ENCODE assay signal across 1 cellular context in the genomic region with DNA sequence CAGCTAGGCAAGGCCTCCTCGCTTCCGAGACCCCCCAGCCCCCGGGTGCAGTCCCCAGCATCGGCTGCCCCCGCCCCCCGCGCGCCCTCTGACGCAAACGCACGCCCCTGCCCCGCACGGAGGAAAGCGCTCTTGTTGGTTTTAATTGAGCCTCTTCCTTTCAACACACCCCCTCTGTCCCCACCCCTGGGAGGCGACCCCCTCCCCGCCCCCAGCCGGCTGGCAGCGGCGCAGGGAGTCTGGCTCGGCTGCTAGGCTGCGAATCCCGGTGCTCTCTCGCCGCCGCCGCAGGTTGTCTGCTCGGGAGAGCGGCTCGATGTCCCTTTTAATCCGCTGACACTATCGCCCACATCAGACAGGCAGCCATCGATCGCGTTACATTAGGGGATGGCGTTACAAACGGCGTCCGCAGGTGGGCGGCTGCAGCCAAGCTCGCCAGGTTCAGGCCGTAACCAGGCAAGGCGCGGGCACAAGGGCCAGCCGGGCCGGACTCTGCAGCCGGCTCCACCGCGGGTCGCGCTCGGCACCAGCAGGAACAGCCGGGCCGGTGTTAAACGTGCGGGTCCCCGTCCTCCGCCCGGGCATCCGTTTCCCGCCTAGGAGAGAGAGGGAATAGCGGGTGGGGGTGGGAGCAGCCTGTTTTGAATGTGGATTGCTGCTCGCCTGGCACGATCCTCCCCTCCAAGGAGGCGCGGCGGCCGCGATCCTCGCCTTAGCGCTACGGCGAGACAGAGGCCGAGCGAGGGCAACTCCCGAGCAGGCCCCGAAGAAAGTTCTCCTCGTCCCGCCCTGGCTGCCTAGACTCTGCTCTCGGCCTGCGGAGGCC.
TF ChIP-seq lines count a peak whose summit lies in the region.

No MANE protein-coding gene starts in this region.

TF ChIP-seq in HepG2, 621 proteins besides CTCF, POLR2A, EP300 and RAD21 (continued from another document and continues in another):
- TF ChIP-seq XRCC5 (optimal IDR thresholded peaks at IDR 0.05; ENCODE audit: low read length) = no peak
- TF ChIP-seq NFKB2 (CRISPR knock-in tag; IDR thresholded peaks at IDR 0.05; ENCODE audit: borderline replicate concordance) = peak; percentile 45; the same call in 1 of the 2 replicates
- TF ChIP-seq PAWR (CRISPR knock-in tag; IDR thresholded peaks at IDR 0.05; ENCODE audit: borderline replicate concordance) = no peak
- no peak for TF ChIP-seq SATB2 (CRISPR knock-in tag; IDR thresholded peaks at IDR 0.05)
- TF ChIP-seq ZNF124 (CRISPR knock-in tag; IDR thresholded peaks at IDR 0.05) = no peak
- no peak for TF ChIP-seq KLF6 (CRISPR knock-in tag; IDR thresholded peaks at IDR 0.05)
- no peak for TF ChIP-seq HNRNPL (IDR thresholded peaks at IDR 0.05; ENCODE audit: low read depth, low read length)
- no peak for TF ChIP-seq AHR (CRISPR knock-in tag; IDR thresholded peaks at IDR 0.05)
- TF ChIP-seq, protein P1, sequence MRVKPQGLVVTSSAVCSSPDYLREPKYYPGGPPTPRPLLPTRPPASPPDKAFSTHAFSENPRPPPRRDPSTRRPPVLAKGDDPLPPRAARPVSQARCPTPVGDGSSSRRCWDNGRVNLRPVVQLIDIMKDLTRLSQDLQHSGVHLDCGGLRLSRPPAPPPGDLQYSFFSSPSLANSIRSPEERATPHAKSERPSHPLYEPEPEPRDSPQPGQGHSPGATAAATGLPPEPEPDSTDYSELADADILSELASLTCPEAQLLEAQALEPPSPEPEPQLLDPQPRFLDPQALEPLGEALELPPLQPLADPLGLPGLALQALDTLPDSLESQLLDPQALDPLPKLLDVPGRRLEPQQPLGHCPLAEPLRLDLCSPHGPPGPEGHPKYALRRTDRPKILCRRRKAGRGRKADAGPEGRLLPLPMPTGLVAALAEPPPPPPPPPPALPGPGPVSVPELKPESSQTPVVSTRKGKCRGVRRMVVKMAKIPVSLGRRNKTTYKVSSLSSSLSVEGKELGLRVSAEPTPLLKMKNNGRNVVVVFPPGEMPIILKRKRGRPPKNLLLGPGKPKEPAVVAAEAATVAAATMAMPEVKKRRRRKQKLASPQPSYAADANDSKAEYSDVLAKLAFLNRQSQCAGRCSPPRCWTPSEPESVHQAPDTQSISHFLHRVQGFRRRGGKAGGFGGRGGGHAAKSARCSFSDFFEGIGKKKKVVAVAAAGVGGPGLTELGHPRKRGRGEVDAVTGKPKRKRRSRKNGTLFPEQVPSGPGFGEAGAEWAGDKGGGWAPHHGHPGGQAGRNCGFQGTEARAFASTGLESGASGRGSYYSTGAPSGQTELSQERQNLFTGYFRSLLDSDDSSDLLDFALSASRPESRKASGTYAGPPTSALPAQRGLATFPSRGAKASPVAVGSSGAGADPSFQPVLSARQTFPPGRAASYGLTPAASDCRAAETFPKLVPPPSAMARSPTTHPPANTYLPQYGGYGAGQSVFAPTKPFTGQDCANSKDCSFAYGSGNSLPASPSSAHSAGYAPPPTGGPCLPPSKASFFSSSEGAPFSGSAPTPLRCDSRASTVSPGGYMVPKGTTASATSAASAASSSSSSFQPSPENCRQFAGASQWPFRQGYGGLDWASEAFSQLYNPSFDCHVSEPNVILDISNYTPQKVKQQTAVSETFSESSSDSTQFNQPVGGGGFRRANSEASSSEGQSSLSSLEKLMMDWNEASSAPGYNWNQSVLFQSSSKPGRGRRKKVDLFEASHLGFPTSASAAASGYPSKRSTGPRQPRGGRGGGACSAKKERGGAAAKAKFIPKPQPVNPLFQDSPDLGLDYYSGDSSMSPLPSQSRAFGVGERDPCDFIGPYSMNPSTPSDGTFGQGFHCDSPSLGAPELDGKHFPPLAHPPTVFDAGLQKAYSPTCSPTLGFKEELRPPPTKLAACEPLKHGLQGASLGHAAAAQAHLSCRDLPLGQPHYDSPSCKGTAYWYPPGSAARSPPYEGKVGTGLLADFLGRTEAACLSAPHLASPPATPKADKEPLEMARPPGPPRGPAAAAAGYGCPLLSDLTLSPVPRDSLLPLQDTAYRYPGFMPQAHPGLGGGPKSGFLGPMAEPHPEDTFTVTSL (CRISPR knock-in tag; IDR thresholded peaks at IDR 0.05; ENCODE audit: borderline replicate concordance) = peak; percentile 80
- TF ChIP-seq ZNF562 (CRISPR knock-in tag; IDR thresholded peaks at IDR 0.05; ENCODE audit: borderline replicate concordance) = no peak
- TF ChIP-seq KMT2A (CRISPR knock-in tag; IDR thresholded peaks at IDR 0.05) = no peak; the same call in none of the 2 replicates
- TF ChIP-seq, protein P2, sequence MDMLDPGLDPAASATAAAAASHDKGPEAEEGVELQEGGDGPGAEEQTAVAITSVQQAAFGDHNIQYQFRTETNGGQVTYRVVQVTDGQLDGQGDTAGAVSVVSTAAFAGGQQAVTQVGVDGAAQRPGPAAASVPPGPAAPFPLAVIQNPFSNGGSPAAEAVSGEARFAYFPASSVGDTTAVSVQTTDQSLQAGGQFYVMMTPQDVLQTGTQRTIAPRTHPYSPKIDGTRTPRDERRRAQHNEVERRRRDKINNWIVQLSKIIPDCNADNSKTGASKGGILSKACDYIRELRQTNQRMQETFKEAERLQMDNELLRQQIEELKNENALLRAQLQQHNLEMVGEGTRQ (IDR thresholded peaks at IDR 0.05; ENCODE audit: low read depth, low read length) = no peak
- TF ChIP-seq, protein P2 (CRISPR knock-in tag; IDR thresholded peaks at IDR 0.05; ENCODE audit: borderline replicate concordance) = no peak
- TF ChIP-seq ZKSCAN5 (CRISPR knock-in tag; IDR thresholded peaks at IDR 0.05) = no peak
- 0 out of 2 replicates have a peak, but pooled peaks have one; percentile 20 for TF ChIP-seq HES4 (CRISPR knock-in tag; IDR thresholded peaks at IDR 0.05; ENCODE audit: borderline replicate concordance)
- TF ChIP-seq ZNF766 (CRISPR knock-in tag; IDR thresholded peaks at IDR 0.05; ENCODE audit: borderline replicate concordance) = peak; percentile 40; the same call in 1 of the 2 replicates
- TF ChIP-seq, protein P3, sequence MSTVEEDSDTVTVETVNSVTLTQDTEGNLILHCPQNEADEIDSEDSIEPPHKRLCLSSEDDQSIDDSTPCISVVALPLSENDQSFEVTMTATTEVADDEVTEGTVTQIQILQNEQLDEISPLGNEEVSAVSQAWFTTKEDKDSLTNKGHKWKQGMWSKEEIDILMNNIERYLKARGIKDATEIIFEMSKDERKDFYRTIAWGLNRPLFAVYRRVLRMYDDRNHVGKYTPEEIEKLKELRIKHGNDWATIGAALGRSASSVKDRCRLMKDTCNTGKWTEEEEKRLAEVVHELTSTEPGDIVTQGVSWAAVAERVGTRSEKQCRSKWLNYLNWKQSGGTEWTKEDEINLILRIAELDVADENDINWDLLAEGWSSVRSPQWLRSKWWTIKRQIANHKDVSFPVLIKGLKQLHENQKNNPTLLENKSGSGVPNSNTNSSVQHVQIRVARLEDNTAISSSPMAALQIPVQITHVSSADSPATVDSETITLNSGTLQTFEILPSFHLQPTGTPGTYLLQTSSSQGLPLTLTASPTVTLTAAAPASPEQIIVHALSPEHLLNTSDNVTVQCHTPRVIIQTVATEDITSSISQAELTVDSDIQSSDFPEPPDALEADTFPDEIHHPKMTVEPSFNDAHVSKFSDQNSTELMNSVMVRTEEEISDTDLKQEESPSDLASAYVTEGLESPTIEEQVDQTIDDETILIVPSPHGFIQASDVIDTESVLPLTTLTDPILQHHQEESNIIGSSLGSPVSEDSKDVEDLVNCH (CRISPR knock-in tag; IDR thresholded peaks at IDR 0.05) = no peak
- no peak for TF ChIP-seq YY1 (IDR thresholded peaks at IDR 0.05; ENCODE audit: insufficient read depth, insufficient replicate concordance, low read depth, low read length)
- no peak for TF ChIP-seq SMAD1 (CRISPR knock-in tag; IDR thresholded peaks at IDR 0.05; ENCODE audit: borderline replicate concordance, low read depth)
- TF ChIP-seq ZNF619 (CRISPR knock-in tag; IDR thresholded peaks at IDR 0.05) = no peak
- TF ChIP-seq MEIS1 (CRISPR knock-in tag; IDR thresholded peaks at IDR 0.05; ENCODE audit: borderline replicate concordance) = no peak
- no peak for TF ChIP-seq ZNF430 (CRISPR knock-in tag; IDR thresholded peaks at IDR 0.05)
- TF ChIP-seq ZBTB3 (CRISPR knock-in tag; IDR thresholded peaks at IDR 0.05; ENCODE audit: borderline replicate concordance, low read depth) = no peak
- 0 out of 2 replicates have a peak, but pooled peaks have one; percentile 67 for TF ChIP-seq ARHGAP35 (CRISPR knock-in tag; IDR thresholded peaks at IDR 0.05; ENCODE audit: borderline replicate concordance)
- TF ChIP-seq ZMAT3 (CRISPR knock-in tag; conservative IDR thresholded peaks at IDR 0.05) = no peak
- no peak for TF ChIP-seq PHF20 (CRISPR knock-in tag; IDR thresholded peaks at IDR 0.05)
- no peak for TF ChIP-seq ATF7-NPFF (CRISPR knock-in tag; IDR thresholded peaks at IDR 0.05; ENCODE audit: low read depth)
- TF ChIP-seq ZNF615 (CRISPR knock-in tag; IDR thresholded peaks at IDR 0.05; ENCODE audit: borderline replicate concordance) = no peak
- no peak for TF ChIP-seq ZSCAN12 (CRISPR knock-in tag; IDR thresholded peaks at IDR 0.05)
- TF ChIP-seq ZNF850 (CRISPR knock-in tag; conservative IDR thresholded peaks at IDR 0.05) = 0 out of 2 replicates have a peak, but pooled peaks have one; percentile 86
- TF ChIP-seq CCDC6 (CRISPR knock-in tag; IDR thresholded peaks at IDR 0.05) = no peak
- TF ChIP-seq RNF2 (conservative IDR thresholded peaks at IDR 0.05; ENCODE audit: low read depth) = no peak
- no peak for TF ChIP-seq TAF15 (IDR thresholded peaks at IDR 0.05; ENCODE audit: low read depth, low read length, poor library complexity, severe bottlenecking)
- TF ChIP-seq, protein P4, sequence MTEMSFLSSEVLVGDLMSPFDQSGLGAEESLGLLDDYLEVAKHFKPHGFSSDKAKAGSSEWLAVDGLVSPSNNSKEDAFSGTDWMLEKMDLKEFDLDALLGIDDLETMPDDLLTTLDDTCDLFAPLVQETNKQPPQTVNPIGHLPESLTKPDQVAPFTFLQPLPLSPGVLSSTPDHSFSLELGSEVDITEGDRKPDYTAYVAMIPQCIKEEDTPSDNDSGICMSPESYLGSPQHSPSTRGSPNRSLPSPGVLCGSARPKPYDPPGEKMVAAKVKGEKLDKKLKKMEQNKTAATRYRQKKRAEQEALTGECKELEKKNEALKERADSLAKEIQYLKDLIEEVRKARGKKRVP (CRISPR knock-in tag; IDR thresholded peaks at IDR 0.05) = no peak
- no peak; the same call in 1 of the 2 replicates for TF ChIP-seq ZNF777 (CRISPR knock-in tag; IDR thresholded peaks at IDR 0.05)
- TF ChIP-seq, protein P5, sequence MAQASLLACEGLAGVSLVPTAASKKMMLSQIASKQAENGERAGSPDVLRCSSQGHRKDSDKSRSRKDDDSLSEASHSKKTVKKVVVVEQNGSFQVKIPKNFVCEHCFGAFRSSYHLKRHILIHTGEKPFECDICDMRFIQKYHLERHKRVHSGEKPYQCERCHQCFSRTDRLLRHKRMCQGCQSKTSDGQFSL (CRISPR knock-in tag; IDR thresholded peaks at IDR 0.05) = no peak
- TF ChIP-seq NRL (CRISPR knock-in tag; IDR thresholded peaks at IDR 0.05; ENCODE audit: borderline replicate concordance) = peak; percentile 49; the same call in 1 of the 2 replicates
- TF ChIP-seq, protein P6, sequence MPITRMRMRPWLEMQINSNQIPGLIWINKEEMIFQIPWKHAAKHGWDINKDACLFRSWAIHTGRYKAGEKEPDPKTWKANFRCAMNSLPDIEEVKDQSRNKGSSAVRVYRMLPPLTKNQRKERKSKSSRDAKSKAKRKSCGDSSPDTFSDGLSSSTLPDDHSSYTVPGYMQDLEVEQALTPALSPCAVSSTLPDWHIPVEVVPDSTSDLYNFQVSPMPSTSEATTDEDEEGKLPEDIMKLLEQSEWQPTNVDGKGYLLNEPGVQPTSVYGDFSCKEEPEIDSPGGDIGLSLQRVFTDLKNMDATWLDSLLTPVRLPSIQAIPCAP (CRISPR knock-in tag; IDR thresholded peaks at IDR 0.05; ENCODE audit: low read depth) = 0 out of 2 replicates have a peak, but pooled peaks have one; percentile 66
- TF ChIP-seq, protein P7, sequence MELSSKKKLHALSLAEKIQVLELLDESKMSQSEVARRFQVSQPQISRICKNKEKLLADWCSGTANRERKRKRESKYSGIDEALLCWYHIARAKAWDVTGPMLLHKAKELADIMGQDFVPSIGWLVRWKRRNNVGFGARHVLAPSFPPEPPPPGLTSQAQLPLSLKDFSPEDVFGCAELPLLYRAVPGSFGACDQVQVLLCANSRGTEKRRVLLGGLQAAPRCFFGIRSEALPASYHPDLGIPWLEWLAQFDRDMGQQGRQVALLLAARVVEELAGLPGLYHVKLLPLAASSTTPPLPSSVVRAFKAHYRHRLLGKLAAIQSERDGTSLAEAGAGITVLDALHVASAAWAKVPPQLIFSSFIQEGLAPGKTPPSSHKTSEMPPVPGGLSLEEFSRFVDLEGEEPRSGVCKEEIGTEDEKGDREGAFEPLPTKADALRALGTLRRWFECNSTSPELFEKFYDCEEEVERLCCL (CRISPR knock-in tag; IDR thresholded peaks at IDR 0.05; ENCODE audit: borderline replicate concordance) = no peak
- TF ChIP-seq, protein P8, sequence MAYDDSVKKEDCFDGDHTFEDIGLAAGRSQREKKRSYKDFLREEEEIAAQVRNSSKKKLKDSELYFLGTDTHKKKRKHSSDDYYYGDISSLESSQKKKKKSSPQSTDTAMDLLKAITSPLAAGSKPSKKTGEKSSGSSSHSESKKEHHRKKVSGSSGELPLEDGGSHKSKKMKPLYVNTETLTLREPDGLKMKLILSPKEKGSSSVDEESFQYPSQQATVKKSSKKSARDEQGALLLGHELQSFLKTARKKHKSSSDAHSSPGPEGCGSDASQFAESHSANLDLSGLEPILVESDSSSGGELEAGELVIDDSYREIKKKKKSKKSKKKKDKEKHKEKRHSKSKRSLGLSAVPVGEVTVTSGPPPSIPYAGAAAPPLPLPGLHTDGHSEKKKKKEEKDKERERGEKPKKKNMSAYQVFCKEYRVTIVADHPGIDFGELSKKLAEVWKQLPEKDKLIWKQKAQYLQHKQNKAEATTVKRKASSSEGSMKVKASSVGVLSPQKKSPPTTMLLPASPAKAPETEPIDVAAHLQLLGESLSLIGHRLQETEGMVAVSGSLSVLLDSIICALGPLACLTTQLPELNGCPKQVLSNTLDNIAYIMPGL (CRISPR knock-in tag; IDR thresholded peaks at IDR 0.05; ENCODE audit: borderline replicate concordance in 1 of 2, low read depth in 1 of 2) = peak; percentile 40 to 65; a peak in 1 of 4 replicates
- TF ChIP-seq, protein P9, sequence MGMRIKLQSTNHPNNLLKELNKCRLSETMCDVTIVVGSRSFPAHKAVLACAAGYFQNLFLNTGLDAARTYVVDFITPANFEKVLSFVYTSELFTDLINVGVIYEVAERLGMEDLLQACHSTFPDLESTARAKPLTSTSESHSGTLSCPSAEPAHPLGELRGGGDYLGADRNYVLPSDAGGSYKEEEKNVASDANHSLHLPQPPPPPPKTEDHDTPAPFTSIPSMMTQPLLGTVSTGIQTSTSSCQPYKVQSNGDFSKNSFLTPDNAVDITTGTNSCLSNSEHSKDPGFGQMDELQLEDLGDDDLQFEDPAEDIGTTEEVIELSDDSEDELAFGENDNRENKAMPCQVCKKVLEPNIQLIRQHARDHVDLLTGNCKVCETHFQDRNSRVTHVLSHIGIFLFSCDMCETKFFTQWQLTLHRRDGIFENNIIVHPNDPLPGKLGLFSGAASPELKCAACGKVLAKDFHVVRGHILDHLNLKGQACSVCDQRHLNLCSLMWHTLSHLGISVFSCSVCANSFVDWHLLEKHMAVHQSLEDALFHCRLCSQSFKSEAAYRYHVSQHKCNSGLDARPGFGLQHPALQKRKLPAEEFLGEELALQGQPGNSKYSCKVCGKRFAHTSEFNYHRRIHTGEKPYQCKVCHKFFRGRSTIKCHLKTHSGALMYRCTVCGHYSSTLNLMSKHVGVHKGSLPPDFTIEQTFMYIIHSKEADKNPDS (CRISPR knock-in tag; IDR thresholded peaks at IDR 0.05) = no peak
